1 cellular context compared by ENCODE assay signal in the genomic region with DNA sequence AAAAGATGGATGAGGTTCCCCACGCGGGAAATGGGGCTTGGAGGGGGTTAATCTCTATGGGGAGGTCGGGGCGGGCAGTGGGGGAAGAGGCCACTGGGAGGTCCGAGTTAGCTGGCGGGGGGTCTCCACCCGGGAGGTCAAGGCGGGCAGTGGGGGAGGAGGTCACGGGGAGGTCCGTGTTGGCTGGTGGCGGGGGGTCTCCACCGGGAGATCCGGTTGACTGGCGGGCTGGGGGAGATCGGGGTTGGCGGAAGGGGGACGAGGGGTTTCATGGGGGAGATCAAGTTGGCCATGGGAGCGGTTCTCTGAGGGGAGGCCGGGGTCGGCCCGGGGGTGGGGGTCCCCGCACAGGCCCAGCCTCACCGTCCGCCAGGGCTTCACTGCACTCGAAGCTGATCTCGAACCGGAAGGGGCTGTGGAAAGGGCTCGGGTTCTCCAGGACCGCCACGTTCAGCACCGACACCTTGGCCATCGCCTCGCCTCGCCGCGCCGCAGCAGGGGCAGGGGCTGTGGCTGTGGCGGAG.
TF ChIP-seq lines count a peak whose summit lies in the region.

No MANE protein-coding gene starts in this region.

TF ChIP-seq in WTC11, 78 proteins besides CTCF, POLR2A, EP300 and RAD21 (continued from another document):
- TF ChIP-seq, protein P1, sequence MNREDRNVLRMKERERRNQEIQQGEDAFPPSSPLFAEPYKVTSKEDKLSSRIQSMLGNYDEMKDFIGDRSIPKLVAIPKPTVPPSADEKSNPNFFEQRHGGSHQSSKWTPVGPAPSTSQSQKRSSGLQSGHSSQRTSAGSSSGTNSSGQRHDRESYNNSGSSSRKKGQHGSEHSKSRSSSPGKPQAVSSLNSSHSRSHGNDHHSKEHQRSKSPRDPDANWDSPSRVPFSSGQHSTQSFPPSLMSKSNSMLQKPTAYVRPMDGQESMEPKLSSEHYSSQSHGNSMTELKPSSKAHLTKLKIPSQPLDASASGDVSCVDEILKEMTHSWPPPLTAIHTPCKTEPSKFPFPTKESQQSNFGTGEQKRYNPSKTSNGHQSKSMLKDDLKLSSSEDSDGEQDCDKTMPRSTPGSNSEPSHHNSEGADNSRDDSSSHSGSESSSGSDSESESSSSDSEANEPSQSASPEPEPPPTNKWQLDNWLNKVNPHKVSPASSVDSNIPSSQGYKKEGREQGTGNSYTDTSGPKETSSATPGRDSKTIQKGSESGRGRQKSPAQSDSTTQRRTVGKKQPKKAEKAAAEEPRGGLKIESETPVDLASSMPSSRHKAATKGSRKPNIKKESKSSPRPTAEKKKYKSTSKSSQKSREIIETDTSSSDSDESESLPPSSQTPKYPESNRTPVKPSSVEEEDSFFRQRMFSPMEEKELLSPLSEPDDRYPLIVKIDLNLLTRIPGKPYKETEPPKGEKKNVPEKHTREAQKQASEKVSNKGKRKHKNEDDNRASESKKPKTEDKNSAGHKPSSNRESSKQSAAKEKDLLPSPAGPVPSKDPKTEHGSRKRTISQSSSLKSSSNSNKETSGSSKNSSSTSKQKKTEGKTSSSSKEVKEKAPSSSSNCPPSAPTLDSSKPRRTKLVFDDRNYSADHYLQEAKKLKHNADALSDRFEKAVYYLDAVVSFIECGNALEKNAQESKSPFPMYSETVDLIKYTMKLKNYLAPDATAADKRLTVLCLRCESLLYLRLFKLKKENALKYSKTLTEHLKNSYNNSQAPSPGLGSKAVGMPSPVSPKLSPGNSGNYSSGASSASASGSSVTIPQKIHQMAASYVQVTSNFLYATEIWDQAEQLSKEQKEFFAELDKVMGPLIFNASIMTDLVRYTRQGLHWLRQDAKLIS (CRISPR knock-in tag; IDR thresholded peaks at IDR 0.05; ENCODE audit: borderline replicate concordance) = no peak
- peak; percentile 67; the same call in 1 of the 2 replicates for TF ChIP-seq JUN (CRISPR knock-in tag; IDR thresholded peaks at IDR 0.05)
- no peak for TF ChIP-seq ZNF263 (CRISPR knock-in tag; IDR thresholded peaks at IDR 0.05; ENCODE audit: low read depth)
- TF ChIP-seq, protein P2, sequence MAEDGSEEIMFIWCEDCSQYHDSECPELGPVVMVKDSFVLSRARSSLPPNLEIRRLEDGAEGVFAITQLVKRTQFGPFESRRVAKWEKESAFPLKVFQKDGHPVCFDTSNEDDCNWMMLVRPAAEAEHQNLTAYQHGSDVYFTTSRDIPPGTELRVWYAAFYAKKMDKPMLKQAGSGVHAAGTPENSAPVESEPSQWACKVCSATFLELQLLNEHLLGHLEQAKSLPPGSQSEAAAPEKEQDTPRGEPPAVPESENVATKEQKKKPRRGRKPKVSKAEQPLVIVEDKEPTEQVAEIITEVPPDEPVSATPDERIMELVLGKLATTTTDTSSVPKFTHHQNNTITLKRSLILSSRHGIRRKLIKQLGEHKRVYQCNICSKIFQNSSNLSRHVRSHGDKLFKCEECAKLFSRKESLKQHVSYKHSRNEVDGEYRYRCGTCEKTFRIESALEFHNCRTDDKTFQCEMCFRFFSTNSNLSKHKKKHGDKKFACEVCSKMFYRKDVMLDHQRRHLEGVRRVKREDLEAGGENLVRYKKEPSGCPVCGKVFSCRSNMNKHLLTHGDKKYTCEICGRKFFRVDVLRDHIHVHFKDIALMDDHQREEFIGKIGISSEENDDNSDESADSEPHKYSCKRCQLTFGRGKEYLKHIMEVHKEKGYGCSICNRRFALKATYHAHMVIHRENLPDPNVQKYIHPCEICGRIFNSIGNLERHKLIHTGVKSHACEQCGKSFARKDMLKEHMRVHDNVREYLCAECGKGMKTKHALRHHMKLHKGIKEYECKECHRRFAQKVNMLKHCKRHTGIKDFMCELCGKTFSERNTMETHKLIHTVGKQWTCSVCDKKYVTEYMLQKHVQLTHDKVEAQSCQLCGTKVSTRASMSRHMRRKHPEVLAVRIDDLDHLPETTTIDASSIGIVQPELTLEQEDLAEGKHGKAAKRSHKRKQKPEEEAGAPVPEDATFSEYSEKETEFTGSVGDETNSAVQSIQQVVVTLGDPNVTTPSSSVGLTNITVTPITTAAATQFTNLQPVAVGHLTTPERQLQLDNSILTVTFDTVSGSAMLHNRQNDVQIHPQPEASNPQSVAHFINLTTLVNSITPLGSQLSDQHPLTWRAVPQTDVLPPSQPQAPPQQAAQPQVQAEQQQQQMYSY (CRISPR knock-in tag; IDR thresholded peaks at IDR 0.05) = peak; percentile 37; the same call in 1 of the 2 replicates
- TF ChIP-seq ELF4 (CRISPR knock-in tag; IDR thresholded peaks at IDR 0.05; ENCODE audit: low read depth) = no peak
- TF ChIP-seq, protein P3, sequence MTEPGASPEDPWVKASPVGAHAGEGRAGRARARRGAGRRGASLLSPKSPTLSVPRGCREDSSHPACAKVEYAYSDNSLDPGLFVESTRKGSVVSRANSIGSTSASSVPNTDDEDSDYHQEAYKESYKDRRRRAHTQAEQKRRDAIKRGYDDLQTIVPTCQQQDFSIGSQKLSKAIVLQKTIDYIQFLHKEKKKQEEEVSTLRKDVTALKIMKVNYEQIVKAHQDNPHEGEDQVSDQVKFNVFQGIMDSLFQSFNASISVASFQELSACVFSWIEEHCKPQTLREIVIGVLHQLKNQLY (CRISPR knock-in tag; IDR thresholded peaks at IDR 0.05) = no peak
- TF ChIP-seq, protein P4, sequence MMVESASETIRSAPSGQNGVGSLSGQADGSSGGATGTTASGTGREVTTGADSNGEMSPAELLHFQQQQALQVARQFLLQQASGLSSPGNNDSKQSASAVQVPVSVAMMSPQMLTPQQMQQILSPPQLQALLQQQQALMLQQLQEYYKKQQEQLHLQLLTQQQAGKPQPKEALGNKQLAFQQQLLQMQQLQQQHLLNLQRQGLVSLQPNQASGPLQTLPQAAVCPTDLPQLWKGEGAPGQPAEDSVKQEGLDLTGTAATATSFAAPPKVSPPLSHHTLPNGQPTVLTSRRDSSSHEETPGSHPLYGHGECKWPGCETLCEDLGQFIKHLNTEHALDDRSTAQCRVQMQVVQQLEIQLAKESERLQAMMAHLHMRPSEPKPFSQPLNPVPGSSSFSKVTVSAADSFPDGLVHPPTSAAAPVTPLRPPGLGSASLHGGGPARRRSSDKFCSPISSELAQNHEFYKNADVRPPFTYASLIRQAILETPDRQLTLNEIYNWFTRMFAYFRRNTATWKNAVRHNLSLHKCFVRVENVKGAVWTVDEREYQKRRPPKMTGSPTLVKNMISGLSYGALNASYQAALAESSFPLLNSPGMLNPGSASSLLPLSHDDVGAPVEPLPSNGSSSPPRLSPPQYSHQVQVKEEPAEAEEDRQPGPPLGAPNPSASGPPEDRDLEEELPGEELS (CRISPR knock-in tag; IDR thresholded peaks at IDR 0.05) = peak; percentile 94
- TF ChIP-seq ZNF219 (CRISPR knock-in tag; IDR thresholded peaks at IDR 0.05; ENCODE audit: borderline replicate concordance) = no peak
- TF ChIP-seq MYBL2 (CRISPR knock-in tag; IDR thresholded peaks at IDR 0.05) = no peak
- TF ChIP-seq KAT7 (CRISPR knock-in tag; IDR thresholded peaks at IDR 0.05; ENCODE audit: borderline replicate concordance) = 0 out of 2 replicates have a peak, but pooled peaks have one; percentile 32
TF ChIP-seq in WTC11: peak in this region for 7.
